Comparison of ENCODE assay signal across 8 cellular contexts in the genomic region with DNA sequence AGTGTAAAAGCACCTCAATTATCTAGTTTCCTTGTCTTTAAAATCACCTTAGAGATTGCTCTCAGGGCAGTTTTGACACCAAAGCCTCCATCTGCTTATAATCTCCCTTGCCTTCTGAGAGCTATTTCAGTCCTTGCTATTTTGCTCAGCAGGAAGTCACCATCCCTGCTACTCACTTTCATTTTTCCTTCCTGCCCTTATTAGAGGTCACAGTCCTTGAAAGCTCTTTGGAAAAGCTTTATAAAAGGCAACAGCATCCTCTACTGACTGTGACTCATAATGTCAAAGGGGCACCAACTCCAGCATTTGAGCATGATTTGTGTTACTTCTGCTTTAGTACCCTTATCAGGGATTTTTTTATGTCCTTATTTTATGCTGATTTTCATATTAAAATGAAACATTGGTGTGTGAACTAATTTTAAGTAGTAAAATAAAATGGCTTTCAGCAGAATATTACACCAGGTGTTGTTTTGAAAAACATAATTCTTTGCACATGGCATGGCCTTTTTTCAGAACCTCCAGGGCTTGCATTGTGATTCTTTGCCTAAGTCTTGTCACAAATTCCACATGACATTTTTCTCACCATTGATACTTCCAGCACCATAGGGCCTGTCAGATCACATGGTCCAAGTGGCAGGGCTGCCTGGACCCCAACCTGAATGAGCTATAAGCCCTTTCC.
A peak's percentile ranks its signal among the peaks of the same experiment; 100 is the strongest.
DNase-seq lines count a peak whose midpoint lies in the region; ATAC-seq and TF ChIP-seq lines count a peak whose summit lies in the region.

No MANE protein-coding gene starts in this region.

- TF ChIP-seq CTCF in nephron (IDR thresholded peaks at IDR 0.05; ENCODE audit: unreplicated experiment in 3 of 3): peak; percentile 56 to 75 (median 57)

- no peak overlapping the region for H3K4me3 Mint-ChIP-seq in nephron
- H3K4me3 Mint-ChIP-seq in natural killer cell treated with Interleukin-12 subunit alpha and Interleukin-12 subunit beta and Interleukin-15 and Interleukin-18, amount 100 ng/mL, for 72 hours: no peak overlapping the region

- peak overlapping the region; percentile 58 to 91 (median 84) for H3K27ac Mint-ChIP-seq in nephron
- no peak overlapping the region for H3K27ac Mint-ChIP-seq in natural killer cell treated with Interleukin-12 subunit alpha and Interleukin-12 subunit beta and Interleukin-15 and Interleukin-18, amount 100 ng/mL, for 72 hours

- no peaks in the 10 kb centered on the region for H3K36me3 Mint-ChIP-seq in nephron (ENCODE audit: low read depth)
- H3K36me3 Mint-ChIP-seq in natural killer cell treated with Interleukin-12 subunit alpha and Interleukin-12 subunit beta and Interleukin-15 and Interleukin-18, amount 100 ng/mL, for 72 hours: no peaks in the 10 kb centered on the region

- H3K4me1 Mint-ChIP-seq in nephron: peaks cover 25% of the 10 kb centered on the region
- H3K4me1 Mint-ChIP-seq in natural killer cell treated with Interleukin-12 subunit alpha and Interleukin-12 subunit beta and Interleukin-15 and Interleukin-18, amount 100 ng/mL, for 72 hours (ENCODE audit: low read depth in 2 of 2): no peaks in the 10 kb centered on the region

- H3K27me3 Mint-ChIP-seq in nephron (ENCODE audit: low read depth): peaks cover 3% of the 10 kb centered on the region
- no peaks in the 10 kb centered on the region for H3K27me3 Mint-ChIP-seq in natural killer cell treated with Interleukin-12 subunit alpha and Interleukin-12 subunit beta and Interleukin-15 and Interleukin-18, amount 100 ng/mL, for 72 hours

- ATAC-seq in GM19328 (IDR thresholded peaks at IDR 0.05; ENCODE audit: unreplicated experiment) (peak; percentile 46), HG03139 (IDR thresholded peaks at IDR 0.05; ENCODE audit: unreplicated experiment) (peak; percentile 50), GM18520 (IDR thresholded peaks at IDR 0.05; ENCODE audit: unreplicated experiment) (no peak)
- no peak for ATAC-seq in natural killer cell treated with Interleukin-12 subunit alpha and Interleukin-12 subunit beta and Interleukin-15 and Interleukin-18, amount 100 ng/mL, for 72 hours

- peaks cover 3% of the 10 kb centered on the region for H3K9me3 Mint-ChIP-seq in nephron
- no peaks in the 10 kb centered on the region for H3K9me3 Mint-ChIP-seq in natural killer cell treated with Interleukin-12 subunit alpha and Interleukin-12 subunit beta and Interleukin-15 and Interleukin-18, amount 100 ng/mL, for 72 hours

- DNase-seq in AG20443 (ENCODE audit: low spot score) (peak; percentile 60), NCI-H748 (lab: John Stamatoyannopoulos, UW; ENCODE audit: unreplicated experiment) (peak; percentile 81), dermis microvascular lymphatic vessel endothelial cell (ENCODE audit: low read depth in 2 of 2) (peak; percentile 30 to 72)
- DNase-seq in natural killer cell treated with Interleukin-12 subunit alpha and Interleukin-12 subunit beta and Interleukin-15 and Interleukin-18, amount 100 ng/mL, for 72 hours (ENCODE audit: low spot score): no peak

Comparison
In these comparisons a context has a peak if more than half of its experiments do, and no peak if none do; other contexts are left out.
1. ATAC-seq: peak in GM19328 (single experiment) and HG03139 (single experiment); none in GM18520 (single experiment) and natural killer cell treated with Interleukin-12 subunit alpha and Interleukin-12 subunit beta and Interleukin-15 and Interleukin-18, amount 100 ng/mL, for 72 hours (0 of 2).
2. H3K27ac Mint-ChIP-seq: peak in nephron (3 of 3); none in natural killer cell treated with Interleukin-12 subunit alpha and Interleukin-12 subunit beta and Interleukin-15 and Interleukin-18, amount 100 ng/mL, for 72 hours (0 of 2).